8 cellular contexts compared by ENCODE assay signal in genomic region chr1:212173572-212173971, GRCh38.
"Had no signal": no experiment of that assay in that cellular context is flagged by ENCODE, and none has a peak within 500 bp of the region (broad histone marks: within the 10 kb centered on the region; RNA-seq: fewer than 3 reads in every experiment).

No MANE protein-coding gene starts in this region.

- H3K4me3 Mint-ChIP-seq: GM23338, H9 had no signal

- FAIRE-seq: H1, H54, HTR-8/SVneo had no signal

- ATAC-seq: GM23338 had no signal

- H3K4me3 ChIP-seq: GM23338 had no signal

- H3K9me3 Mint-ChIP-seq: GM23338, H9 had no signal

- H3K4me1 Mint-ChIP-seq: GM23338, H9 had no signal

- H3K4me2 ChIP-seq: GM23338 had no signal

- H3K27ac Mint-ChIP-seq: GM23338, H9 had no signal

- DNase-seq: H9, HCEC 1CT, IMR-90, KBM-7 had no signal

- H2AFZ ChIP-seq: GM23338 had no signal
